Comparison of ENCODE assay signal across 11 cellular contexts in the genomic region with DNA sequence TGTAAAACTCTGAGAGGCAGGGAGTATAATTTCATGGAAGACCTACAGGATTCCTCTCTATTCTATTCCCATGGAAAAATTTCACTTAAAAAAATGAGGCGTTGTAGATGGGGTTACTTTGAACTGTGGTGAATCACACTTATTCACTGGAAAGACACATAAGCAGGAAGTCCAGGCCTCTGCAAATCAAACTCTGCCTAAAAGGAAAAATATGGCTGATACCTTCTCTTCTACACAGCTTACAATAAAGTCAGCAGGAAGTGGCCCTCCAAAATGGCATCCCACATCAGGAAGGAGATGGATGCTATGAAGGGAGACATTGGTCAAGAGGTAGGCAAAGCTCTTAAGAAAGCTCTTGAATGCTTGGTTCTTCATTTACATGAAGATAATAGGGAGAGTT.
A peak's percentile ranks its signal among the peaks of the same experiment; 100 is the strongest.
DNase-seq lines count a peak whose midpoint lies in the region; FAIRE-seq and TF ChIP-seq lines count a peak whose summit lies in the region.
"Had no signal": no experiment of that assay in that cellular context is flagged by ENCODE, and none has a peak within 500 bp of the region (broad histone marks: within the 10 kb centered on the region; RNA-seq: fewer than 3 reads in every experiment).

No MANE protein-coding gene starts in this region.

- TF ChIP-seq CTCF in endothelial cell of umbilical vein (IDR thresholded peaks at IDR 0.05; ENCODE audit: extremely low read depth in 1 of 2, insufficient read depth in 1 of 2, low read depth in 1 of 2, low read length in 2 of 2): no peak
- no peak for TF ChIP-seq CTCF in osteocyte (IDR thresholded peaks at IDR 0.05)
- TF ChIP-seq CTCF in kidney (IDR thresholded peaks at IDR 0.05; ENCODE audit: borderline replicate concordance, extremely low read depth, insufficient read depth): no peak

- no peak for TF ChIP-seq POLR2A in H54 (IDR thresholded peaks at IDR 0.05; ENCODE audit: low read depth, low read length)
- TF ChIP-seq POLR2A in endothelial cell of umbilical vein (IDR thresholded peaks at IDR 0.05; ENCODE audit: low read depth, low read length): no peak

- H3K4me1 ChIP-seq in endothelial cell of umbilical vein (ENCODE audit: control insufficient read depth, extremely low read depth, insufficient read depth, low read length) (peaks cover 73% of the 10 kb centered on the region), kidney (ENCODE audit: control insufficient read depth in 1 of 2, insufficient read depth in 1 of 2, low read depth in 1 of 2, low read length in 2 of 2) (peaks cover 0 to 2% of the 10 kb centered on the region in 2 donors)

- peaks cover 66% of the 10 kb centered on the region for H3K4me1 Mint-ChIP-seq in osteocyte (ENCODE audit: unreplicated experiment)

- H3K27me3 ChIP-seq in endothelial cell of umbilical vein (ENCODE audit: control insufficient read depth in 2 of 2, insufficient read depth in 2 of 2, low read length in 2 of 2): no peaks in the 10 kb centered on the region

- no peaks in the 10 kb centered on the region for H3K9me3 Mint-ChIP-seq in osteocyte (ENCODE audit: unreplicated experiment)
- H3K9me3 Mint-ChIP-seq: neural crest cell had no signal

- intact Hi-C loops in endothelial cell of umbilical vein (cut with micrococcal nuclease) (no loop called here), kidney (cut with DNase I) (no loop called here)

- H4K20me1 ChIP-seq in endothelial cell of umbilical vein (replicated peaks; ENCODE audit: control insufficient read depth, extremely low read depth, insufficient read depth, low read length): no peaks in the 10 kb centered on the region

- H3K36me3 Mint-ChIP-seq in osteocyte (ENCODE audit: unreplicated experiment): peaks cover 6% of the 10 kb centered on the region

- H2AFZ ChIP-seq in endothelial cell of umbilical vein (ENCODE audit: low read depth, low read length): peak overlapping the region; percentile 2

- peak overlapping the region; percentile 64 for H3K27ac Mint-ChIP-seq in osteocyte (ENCODE audit: unreplicated experiment)

- H3K4me2 ChIP-seq in endothelial cell of umbilical vein (ENCODE audit: insufficient read depth, low read length): peak overlapping the region; percentile 43

- 0 out of 2 replicates have a peak overlapping the region, but pooled peaks have one; percentile 22 for H3K27ac ChIP-seq in SK-N-MC
- H3K27ac ChIP-seq in endothelial cell of umbilical vein (ENCODE audit: insufficient read depth, low read depth, low read length): peak overlapping the region; percentile 25
- no peak overlapping the region for H3K27ac ChIP-seq in kidney (ENCODE audit: low read depth in 2 of 2, low read length in 2 of 2)

- peaks cover 4% of the 10 kb centered on the region; the same call in 1 of the 2 replicates for H3K36me3 ChIP-seq in SK-N-MC (ENCODE audit: insufficient read depth, low read length)
- H3K36me3 ChIP-seq in endothelial cell of umbilical vein (ENCODE audit: control insufficient read depth in 2 of 2, extremely low read depth in 1 of 2, insufficient read depth in 2 of 2, low read length in 2 of 2): no peaks in the 10 kb centered on the region
- no peaks in the 10 kb centered on the region for H3K36me3 ChIP-seq in kidney (ENCODE audit: control insufficient read depth in 1 of 2, insufficient read depth in 2 of 2, low read length in 2 of 2)

- POLR2A ChIA-PET in endothelial cell of umbilical vein (lab: Charles Lee): no interaction called here

- no peaks in the 10 kb centered on the region for H3K9me3 ChIP-seq in SK-N-MC (ENCODE audit: low read depth, low read length)
- H3K9me3 ChIP-seq in endothelial cell of umbilical vein (replicated peaks; ENCODE audit: control insufficient read depth, insufficient read depth, low read length): no peaks in the 10 kb centered on the region
- no peaks in the 10 kb centered on the region for H3K9me3 ChIP-seq in kidney (ENCODE audit: control insufficient read depth in 1 of 2, low read length in 2 of 2)

- no TSS peak for BruUV-seq in endothelial cell of umbilical vein (replicated peaks; lab: Mats Ljungman, UMichigan)

- CTCF ChIA-PET in endothelial cell of umbilical vein (lab: Charles Lee): interaction anchor here (0.6 to 0.7 kb wide), 2 partner anchors 9 to 27 kb away, joined by 3 read pairs; no protein-coding TSS in a partner anchor

- H3K4me3 ChIP-seq in SK-N-MC (no peak overlapping the region), endothelial cell of umbilical vein (replicated peaks in 1 of 3; ENCODE audit: insufficient read depth in 1 of 3, low read depth in 1 of 3, low read length in 3 of 3) (no peak overlapping the region), kidney (ENCODE audit: low read length in 2 of 2) (no peak overlapping the region)

- DNase-seq in H54 (ENCODE audit: insufficient read length, low spot score) (peak; percentile 10), SK-N-MC (ENCODE audit: low read depth, low spot score) (no peak), endothelial cell of umbilical vein (ENCODE audit: low read depth, low spot score) (peak; percentile 75), osteocyte (ENCODE audit: extremely low spot score, unreplicated experiment) (no peak), kidney (no peak), NCI-H2196 (lab: John Stamatoyannopoulos, UW; ENCODE audit: unreplicated experiment) (no peak), GOT3 (lab: John Stamatoyannopoulos, UW) (no peak)
- no peak for DNase-seq in stimulated activated naive CD4-positive, alpha-beta T cell treated with Interleukin-2 at 50 U/mL for 16 hours (lab: John Stamatoyannopoulos, UW)
- DNase-seq: NCI-H146, SHP77 treated with DMSO at 0.1 percent for 48 hours had no signal

- H3K9ac ChIP-seq in SK-N-MC (ENCODE audit: insufficient read length): no peak overlapping the region
- no peak overlapping the region for H3K9ac ChIP-seq in endothelial cell of umbilical vein (replicated peaks; ENCODE audit: extremely low read depth, insufficient read depth, low read length)
- H3K9ac ChIP-seq in kidney (ENCODE audit: low read length in 2 of 2): no peak overlapping the region

- dilution Hi-C loops in endothelial cell of umbilical vein (cut with MboI; ENCODE audit: extremely low pct_ligation_motif_present, low sequenced_read_pairs): no loop called here

- peaks cover 7% of the 10 kb centered on the region for H3K79me2 ChIP-seq in endothelial cell of umbilical vein (ENCODE audit: control insufficient read depth, insufficient read depth, low read length)

- no peaks in the 10 kb centered on the region for H3K27me3 Mint-ChIP-seq in osteocyte (ENCODE audit: unreplicated experiment)

- H3K4me3 Mint-ChIP-seq in osteocyte (ENCODE audit: unreplicated experiment): no peak overlapping the region
- H3K4me3 Mint-ChIP-seq: neural crest cell had no signal

- FAIRE-seq in H54 (lab: Jason Lieb, UNC): no peak
- peak; percentile 65 for FAIRE-seq in endothelial cell of umbilical vein (lab: Jason Lieb, UNC)
- FAIRE-seq in kidney (lab: Jason Lieb, UNC): no peak

- no peaks in the 10 kb centered on the region for H3K9me1 ChIP-seq in endothelial cell of umbilical vein (replicated peaks; ENCODE audit: control insufficient read depth, extremely low read depth, insufficient read depth, low read length)

TF ChIP-seq in endothelial cell of umbilical vein, 7 proteins besides CTCF, POLR2A, EP300 and RAD21:
- TF ChIP-seq, protein P1, sequence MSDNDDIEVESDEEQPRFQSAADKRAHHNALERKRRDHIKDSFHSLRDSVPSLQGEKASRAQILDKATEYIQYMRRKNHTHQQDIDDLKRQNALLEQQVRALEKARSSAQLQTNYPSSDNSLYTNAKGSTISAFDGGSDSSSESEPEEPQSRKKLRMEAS (IDR thresholded peaks at IDR 0.05; ENCODE audit: insufficient read depth, insufficient read length): no peak
- TF ChIP-seq EZH2 (IDR thresholded peaks at IDR 0.05; ENCODE audit: borderline replicate concordance, low read depth, low read length, severe bottlenecking): no peak
- peak; percentile 60 for TF ChIP-seq FOS (IDR thresholded peaks at IDR 0.05; ENCODE audit: borderline replicate concordance, insufficient read depth, low read length)
- TF ChIP-seq JUN (IDR thresholded peaks at IDR 0.05; ENCODE audit: borderline replicate concordance, insufficient read depth, insufficient read length, low read depth): no peak
TF ChIP-seq in endothelial cell of umbilical vein: peak in this region for 1.

Comparison
In these comparisons a context has a peak if more than half of its experiments do, and no peak if none do; other contexts are left out.
1. DNase-seq: peak in H54 (single experiment) and endothelial cell of umbilical vein (single experiment); none in SK-N-MC (single experiment), osteocyte (single experiment), kidney (single experiment), NCI-H2196 (single experiment), stimulated activated naive CD4-positive, alpha-beta T cell treated with Interleukin-2 at 50 U/mL for 16 hours (single experiment) and GOT3 (single experiment).
2. H3K27ac ChIP-seq: peak in SK-N-MC (single experiment) and endothelial cell of umbilical vein (single experiment); none in kidney (0 of 2).